Comparison of ENCODE assay signal across 8 cellular contexts in the genomic region with DNA sequence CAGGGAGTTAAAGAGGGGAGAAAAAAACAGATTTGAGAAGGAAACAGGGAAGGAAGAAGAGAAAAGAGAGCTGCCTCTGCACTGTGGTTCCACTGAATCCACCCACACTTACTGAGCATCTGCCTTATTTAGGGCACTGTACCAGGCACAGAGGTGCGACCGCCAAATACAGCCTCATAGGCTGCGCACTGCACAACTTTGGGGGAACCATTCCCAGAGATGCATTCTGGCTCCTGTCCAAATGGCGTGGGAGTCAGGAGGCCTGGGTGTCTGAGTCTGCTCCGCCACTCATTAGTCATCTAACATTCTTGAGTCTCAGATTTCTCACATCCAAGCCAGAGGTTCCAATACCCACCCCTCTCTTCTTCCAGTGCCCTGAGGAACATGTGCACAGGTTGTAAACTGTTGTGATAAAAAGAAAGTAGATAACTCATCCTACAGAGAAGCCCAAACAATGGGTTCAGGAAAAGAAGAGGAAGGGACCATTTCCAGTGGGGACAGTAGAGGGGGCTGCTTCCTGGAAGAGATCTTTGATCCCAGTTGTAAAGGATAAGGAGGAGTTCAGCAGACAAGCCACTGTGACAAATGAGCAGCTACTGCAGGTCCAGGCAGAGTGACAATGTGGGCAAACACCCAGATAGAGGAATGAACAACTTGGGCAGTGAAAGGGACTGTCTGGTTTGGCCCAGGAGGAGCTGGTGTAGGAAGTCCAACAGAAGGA.
A peak's percentile ranks its signal among the peaks of the same experiment; 100 is the strongest.
DNase-seq lines count a peak whose midpoint lies in the region; ATAC-seq and TF ChIP-seq lines count a peak whose summit lies in the region.

No MANE protein-coding gene starts in this region.

- peaks cover 32 to 42% (median 38%) of the 10 kb centered on the region in 3 donors for H3K4me1 Mint-ChIP-seq in CD8-positive, alpha-beta memory T cell
- H3K4me1 Mint-ChIP-seq in activated naive CD8-positive, alpha-beta T cell treated with anti-CD3 and anti-CD28 coated beads, Interleukin-2, amount 50 U/mL, for 24 hours = peaks cover 68% of the 10 kb centered on the region
- H3K4me1 Mint-ChIP-seq in natural killer cell = peaks cover 36 to 44% of the 10 kb centered on the region in 2 donors

- H3K36me3 Mint-ChIP-seq in CD8-positive, alpha-beta memory T cell = peaks cover 0 to 19% (median 3%) of the 10 kb centered on the region in 3 donors
- H3K36me3 Mint-ChIP-seq in activated naive CD8-positive, alpha-beta T cell treated with anti-CD3 and anti-CD28 coated beads, Interleukin-2, amount 50 U/mL, for 24 hours (ENCODE audit: low read depth) = peaks cover 25% of the 10 kb centered on the region
- H3K36me3 Mint-ChIP-seq in natural killer cell = peaks cover 22% of the 10 kb centered on the region

- H3K4me3 ChIP-seq in CD8-positive, alpha-beta memory T cell (ENCODE audit: low read length) = no peak overlapping the region
- H3K4me3 ChIP-seq in MG63 (no peak overlapping the region), colonic mucosa (no peak overlapping the region)

- H3K9ac ChIP-seq in colonic mucosa (ENCODE audit: low read depth in 2 of 2, low read length in 2 of 2) = no peak overlapping the region

- ATAC-seq in activated naive CD8-positive, alpha-beta T cell treated with anti-CD3 and anti-CD28 coated beads, Interleukin-2, amount 50 U/mL, for 24 hours = peak; percentile 15
- ATAC-seq in natural killer cell (peak in 1 of 3 donors; percentile 15), HG02970 (IDR thresholded peaks at IDR 0.05; ENCODE audit: low FRiP score, unreplicated experiment) (no peak)

- intact Hi-C loops in natural killer cell (cut with micrococcal nuclease) (loop anchor here (2.0 kb wide), 1 partner anchor 16 kb away; no protein-coding TSS in a partner anchor), colonic mucosa (cut with DNase I) (no loop called here)

- peak overlapping the region in 5 of 7 donors; percentile 5 to 70 (median 17) for H3K4me3 Mint-ChIP-seq in CD8-positive, alpha-beta memory T cell
- peak overlapping the region; percentile 34 for H3K4me3 Mint-ChIP-seq in activated naive CD8-positive, alpha-beta T cell treated with anti-CD3 and anti-CD28 coated beads, Interleukin-2, amount 50 U/mL, for 24 hours
- peak overlapping the region; percentile 65 for H3K4me3 Mint-ChIP-seq in natural killer cell

- H3K27ac ChIP-seq in CD8-positive, alpha-beta memory T cell (ENCODE audit: low read depth, low read length) = no peak overlapping the region
- no peak overlapping the region for H3K27ac ChIP-seq in colonic mucosa

- CTCF ChIA-PET in CD8-positive, alpha-beta memory T cell (lab: Charles Lee) = interaction anchor here (6.0 kb wide), 1 partner anchor 20 kb away, joined by 34 read pairs; no protein-coding TSS in a partner anchor

- peak overlapping the region in 2 of 8 donors; percentile 5 to 10 for H3K27ac Mint-ChIP-seq in CD8-positive, alpha-beta memory T cell
- peak overlapping the region; percentile 31 for H3K27ac Mint-ChIP-seq in activated naive CD8-positive, alpha-beta T cell treated with anti-CD3 and anti-CD28 coated beads, Interleukin-2, amount 50 U/mL, for 24 hours
- peak overlapping the region in 1 of 2 donors; percentile 56 for H3K27ac Mint-ChIP-seq in natural killer cell

- H3K27me3 ChIP-seq in CD8-positive, alpha-beta memory T cell (ENCODE audit: insufficient read depth, low read length, poor library complexity, severe bottlenecking) = no peaks in the 10 kb centered on the region
- H3K27me3 ChIP-seq in MG63 (no peaks in the 10 kb centered on the region), colonic mucosa (no peaks in the 10 kb centered on the region)

- peak in 1 of 5 donors; percentile 16 for DNase-seq in CD8-positive, alpha-beta memory T cell
- DNase-seq in MG63 = peak; percentile 91
- DNase-seq in activated naive CD8-positive, alpha-beta T cell treated with anti-CD3 and anti-CD28 coated beads, Interleukin-2, amount 50 U/mL, for 24 hours = peak; percentile 69
- no peak for DNase-seq in natural killer cell
- no peak for DNase-seq in Ammon's horn (ENCODE audit: low spot score)
- DNase-seq in NCI-H510A treated with DMSO at 0.1 percent for 48 hours (lab: John Stamatoyannopoulos, UW) = no peak
- DNase-seq in colonic mucosa = no peak

- no peaks in the 10 kb centered on the region for H3K36me3 ChIP-seq in CD8-positive, alpha-beta memory T cell (ENCODE audit: insufficient read depth, low read length)
- no peaks in the 10 kb centered on the region for H3K36me3 ChIP-seq in MG63
- H3K36me3 ChIP-seq in colonic mucosa = no peaks in the 10 kb centered on the region

- TF ChIP-seq CTCF in natural killer cell (IDR thresholded peaks at IDR 0.05) (no peak), colonic mucosa (IDR thresholded peaks at IDR 0.05) (no peak)

- peaks cover 11% of the 10 kb centered on the region for H3K9me3 ChIP-seq in CD8-positive, alpha-beta memory T cell (ENCODE audit: low read length)
- peaks cover 25% of the 10 kb centered on the region for H3K9me3 ChIP-seq in MG63
- H3K9me3 ChIP-seq in colonic mucosa = no peaks in the 10 kb centered on the region

- no peaks in the 10 kb centered on the region for H3K27me3 Mint-ChIP-seq in CD8-positive, alpha-beta memory T cell
- H3K27me3 Mint-ChIP-seq in activated naive CD8-positive, alpha-beta T cell treated with anti-CD3 and anti-CD28 coated beads, Interleukin-2, amount 50 U/mL, for 24 hours = peaks cover 6% of the 10 kb centered on the region
- H3K27me3 Mint-ChIP-seq in natural killer cell (ENCODE audit: low read depth in 2 of 2) = peaks cover 10 to 43% of the 10 kb centered on the region in 2 donors

- POLR2A ChIA-PET in CD8-positive, alpha-beta memory T cell (lab: Charles Lee) = no interaction called here

- peaks cover 21 to 36% (median 28%) of the 10 kb centered on the region in 5 donors for H3K9me3 Mint-ChIP-seq in CD8-positive, alpha-beta memory T cell
- H3K9me3 Mint-ChIP-seq in activated naive CD8-positive, alpha-beta T cell treated with anti-CD3 and anti-CD28 coated beads, Interleukin-2, amount 50 U/mL, for 24 hours = peaks cover 27% of the 10 kb centered on the region
- H3K9me3 Mint-ChIP-seq in natural killer cell = peaks cover 7 to 16% of the 10 kb centered on the region in 2 donors

- peaks cover 28% of the 10 kb centered on the region for H3K4me1 ChIP-seq in CD8-positive, alpha-beta memory T cell (ENCODE audit: insufficient read depth, low read length)
- H3K4me1 ChIP-seq in colonic mucosa = no peaks in the 10 kb centered on the region

Comparison
In these comparisons a context has a peak if more than half of its experiments do, and no peak if none do; other contexts are left out.
1. DNase-seq: peak in MG63 (single experiment) and activated naive CD8-positive, alpha-beta T cell treated with anti-CD3 and anti-CD28 coated beads, Interleukin-2, amount 50 U/mL, for 24 hours (single experiment); none in natural killer cell (single experiment), Ammon's horn (single experiment), NCI-H510A treated with DMSO at 0.1 percent for 48 hours (single experiment) and colonic mucosa (single experiment).
2. Peak in every context shown above with its lines, with median percentiles within 50 percentile points of each other: H3K4me3 Mint-ChIP-seq.